Comparison of ENCODE assay signal across 24 cellular contexts in genomic region chr4:52006887-52007286, GRCh38. TPM values are rescaled to one million over a fixed set of nuclear protein-coding genes. Genes with fewer than 3 reads are reported as not detected.
"Had no signal": no experiment of that assay in that cellular context is flagged by ENCODE, and none has a peak within 500 bp of the region (broad histone marks: within the 10 kb centered on the region; RNA-seq: fewer than 3 reads in every experiment).

No MANE protein-coding gene starts in this region.

- DNase-seq: naive thymus-derived CD8-positive, alpha-beta T cell; nephron progenitor cell; nucleus accumbens; pancreas; right cardiac atrium; right lobe of liver; sigmoid colon; spleen; stimulated activated CD4-positive, alpha-beta T cell treated with anti-CD3 and anti-CD28 coated beads, Interleukin-12 subunit alpha, Interleukin-12 subunit beta, amount 100 ng/mL, for 4 hours; stimulated activated CD4-positive, alpha-beta T cell treated with anti-CD3 and anti-CD28 coated beads, Interleukin-1b, Interleukin-23, amount 100 ng/mL, for 48 hours; stimulated activated CD4-positive, alpha-beta T cell treated with anti-CD3 and anti-CD28 coated beads, Interleukin-4, amount 100 ng/mL, for 1 hour; stimulated activated CD4-positive, alpha-beta T cell treated with anti-CD3 and anti-CD28 coated beads, Interleukin-4, amount 100 ng/mL, for 4 hours; stimulated activated CD8-positive, alpha-beta memory T cell treated with anti-CD3 and anti-CD28 coated beads, Interleukin-4, amount 100 ng/mL, for 48 hours; stimulated activated naive CD4-positive, alpha-beta T cell; stimulated activated naive CD8-positive, alpha-beta T cell treated with anti-CD3 and anti-CD28 coated beads, Interleukin-15, amount 100 ng/mL, for 72 hours; stimulated activated naive CD8-positive, alpha-beta T cell treated with anti-CD3 and anti-CD28 coated beads, Interleukin-15, Interleukin-2, amounts not matched to agents 100 U/mL and 50 U/mL, for 24 hours; substantia nigra; testis; tibial artery; transverse colon; upper lobe of right lung; uterus had no signal

- ATAC-seq: naive thymus-derived CD8-positive, alpha-beta T cell; natural killer cell treated with Interleukin-12 subunit alpha and Interleukin-12 subunit beta and Interleukin-15 and Interleukin-18, amount 100 ng/mL, for 72 hours; pancreas; right cardiac atrium; stimulated activated memory B cell treated with anti-CD40 and anti-IgM and Interleukin-4, amounts not matched to agents 10 μg/mL and 1 μg/mL and 100 μg/mL, for 72 hours; stimulated activated naive CD8-positive, alpha-beta T cell treated with anti-CD3 and anti-CD28 coated beads, Interleukin-15, amount 100 ng/mL, for 72 hours; stimulated activated naive CD8-positive, alpha-beta T cell treated with anti-CD3 and anti-CD28 coated beads, Interleukin-15, Interleukin-2, amounts not matched to agents 100 U/mL and 50 U/mL, for 24 hours; upper lobe of right lung had no signal

RNA-seq across cellular contexts. Expression of gene SPATA18, which starts 44.2 kb away (rescaled TPM):
- total RNA-seq: natural killer cell treated with Interleukin-12 subunit alpha and Interleukin-12 subunit beta and Interleukin-15 and Interleukin-18, amount 100 ng/mL, for 72 hours had no signal
